Comparison of ENCODE assay signal across 20 cellular contexts in genomic region chr11:44033411-44033850, GRCh38. TPM values are rescaled to one million over a fixed set of nuclear protein-coding genes. Genes with fewer than 3 reads are reported as not detected.
DNase-seq lines count a peak whose midpoint lies in the region; ATAC-seq and TF ChIP-seq lines count a peak whose summit lies in the region.
"Had no signal": no experiment of that assay in that cellular context is flagged by ENCODE, and none has a peak within 500 bp of the region (broad histone marks: within the 10 kb centered on the region; RNA-seq: fewer than 3 reads in every experiment).

No MANE protein-coding gene starts in this region.

- H3K4me1 ChIP-seq in endodermal cell (ENCODE audit: control insufficient read depth, insufficient read depth, low read length) (no peaks in the 10 kb centered on the region), testis (peaks cover 47% of the 10 kb centered on the region)
- H3K4me1 ChIP-seq: Caco-2, foreskin keratinocyte had no signal

- ATAC-seq in effector memory CD8-positive, alpha-beta T cell (replicated peaks), result no peak
- ATAC-seq: activated T-cell treated with anti-CD3 and anti-CD28 coated beads, Interleukin-2, amount 50 U/mL, for 4 hours; foreskin keratinocyte; Panc1 had no signal

- WGBS in endodermal cell (ENCODE audit: insufficient coverage in 1 of 2, insufficient read length in 1 of 2), 2 experiments, result 67% methylated on average over 3 of the region's 3 CpGs; no CpG with 5 or more reads in 1 of the 2 experiments
- 49 to 61% methylated on average over 3 of the region's 3 CpGs for WGBS in testis, 2 donors

- H3K9ac ChIP-seq in endodermal cell (ENCODE audit: extremely low read depth, low read length, poor library complexity, severe bottlenecking), result no peak overlapping the region

- H3K27me3 Mint-ChIP-seq in endodermal cell (ENCODE audit: insufficient read depth), result peaks cover 2% of the 10 kb centered on the region
- H3K27me3 Mint-ChIP-seq in effector memory CD8-positive, alpha-beta T cell, result peaks cover 48 to 62% of the 10 kb centered on the region in 2 donors
- H3K27me3 Mint-ChIP-seq in activated naive CD4-positive, alpha-beta T cell treated with anti-CD3 and anti-CD28 coated beads for 36 hours (ENCODE audit: low read depth), result peaks cover 19% of the 10 kb centered on the region

- H3K27ac ChIP-seq in endodermal cell (ENCODE audit: low read depth, low read length), result peak overlapping the region; percentile 43
- H3K27ac ChIP-seq in testis, result peak overlapping the region; percentile 12 to 94
- H3K27ac ChIP-seq: foreskin keratinocyte had no signal

- intact Hi-C loops in testis (cut with DNase I; ENCODE audit: low total_unique reads), result loop anchor here (5.0 to 10.0 kb wide), 2 partner anchors 46 to 89 kb away; partner anchors contain the start of gene C11orf96
- intact Hi-C loops in activated naive CD4-positive, alpha-beta T cell treated with anti-CD3 and anti-CD28 coated beads for 36 hours (cut with micrococcal nuclease), result no loop called here

- H3K4me3 Mint-ChIP-seq in endodermal cell, result no peak overlapping the region
- H3K4me3 Mint-ChIP-seq in effector memory CD8-positive, alpha-beta T cell, result no peak overlapping the region
- H3K4me3 Mint-ChIP-seq in activated naive CD4-positive, alpha-beta T cell treated with anti-CD3 and anti-CD28 coated beads for 36 hours, result no peak overlapping the region
- H3K4me3 Mint-ChIP-seq: activated naive CD8-positive, alpha-beta T cell treated with anti-CD3 and anti-CD28 coated beads for 36 hours; activated T-cell treated with anti-CD3 and anti-CD28 coated beads, Interleukin-2, amount 50 U/mL, for 4 hours; central memory CD8-positive, alpha-beta T cell had no signal

- TF ChIP-seq CTCF in endodermal cell (conservative IDR thresholded peaks at IDR 0.05) (no peak), testis (IDR thresholded peaks at IDR 0.05) (no peak)

- no peaks in the 10 kb centered on the region for H3K9me3 Mint-ChIP-seq in endodermal cell
- no peaks in the 10 kb centered on the region for H3K9me3 Mint-ChIP-seq in effector memory CD8-positive, alpha-beta T cell
- no peaks in the 10 kb centered on the region for H3K9me3 Mint-ChIP-seq in activated naive CD4-positive, alpha-beta T cell treated with anti-CD3 and anti-CD28 coated beads for 36 hours
- H3K9me3 Mint-ChIP-seq: activated naive CD8-positive, alpha-beta T cell treated with anti-CD3 and anti-CD28 coated beads for 36 hours; activated T-cell treated with anti-CD3 and anti-CD28 coated beads, Interleukin-2, amount 50 U/mL, for 4 hours; central memory CD8-positive, alpha-beta T cell had no signal

- no peaks in the 10 kb centered on the region for H3K36me3 ChIP-seq in endodermal cell (ENCODE audit: control insufficient read depth, insufficient read depth, low read length)
- H3K36me3 ChIP-seq in testis (ENCODE audit: low read depth, missing control alignments), result no peaks in the 10 kb centered on the region

- TF ChIP-seq POLR2A in testis (IDR thresholded peaks at IDR 0.05), result no peak

- H3K4me1 Mint-ChIP-seq in endodermal cell, result peaks cover 15% of the 10 kb centered on the region
- H3K4me1 Mint-ChIP-seq in effector memory CD8-positive, alpha-beta T cell (ENCODE audit: low read depth in 2 of 2), result no peaks in the 10 kb centered on the region
- no peaks in the 10 kb centered on the region for H3K4me1 Mint-ChIP-seq in activated naive CD4-positive, alpha-beta T cell treated with anti-CD3 and anti-CD28 coated beads for 36 hours (ENCODE audit: low read depth)
- H3K4me1 Mint-ChIP-seq: activated naive CD8-positive, alpha-beta T cell treated with anti-CD3 and anti-CD28 coated beads for 36 hours; central memory CD8-positive, alpha-beta T cell had no signal

- no peaks in the 10 kb centered on the region for H3K36me3 Mint-ChIP-seq in endodermal cell (ENCODE audit: low read depth)
- no peaks in the 10 kb centered on the region for H3K36me3 Mint-ChIP-seq in effector memory CD8-positive, alpha-beta T cell (ENCODE audit: insufficient read depth)
- no peaks in the 10 kb centered on the region for H3K36me3 Mint-ChIP-seq in activated naive CD4-positive, alpha-beta T cell treated with anti-CD3 and anti-CD28 coated beads for 36 hours (ENCODE audit: low read depth)
- H3K36me3 Mint-ChIP-seq: activated naive CD8-positive, alpha-beta T cell treated with anti-CD3 and anti-CD28 coated beads for 36 hours had no signal

- H3K9me3 ChIP-seq in endodermal cell (ENCODE audit: control insufficient read depth, low read length) (no peaks in the 10 kb centered on the region), testis (no peaks in the 10 kb centered on the region)
- H3K9me3 ChIP-seq: Caco-2 had no signal

- DNase-seq in amygdala (lab: John Stamatoyannopoulos, UW) (peak in 47 of 56 donors; percentile 24 to 81 (median 58)), endodermal cell (no peak), occipital lobe (lab: John Stamatoyannopoulos, UW) (peak; percentile 57), testis (no peak), NCI-H146 treated with DMSO at 0.1 percent for 48 hours (lab: John Stamatoyannopoulos, UW; ENCODE audit: unreplicated experiment) (no peak), NOMO-1 treated with dmso at 0.1 percent for 144 hours (lab: John Stamatoyannopoulos, UW; ENCODE audit: unreplicated experiment) (no peak)
- no peak for DNase-seq in effector memory CD8-positive, alpha-beta T cell
- no peak for DNase-seq in activated naive CD4-positive, alpha-beta T cell treated with anti-CD3 and anti-CD28 coated beads for 36 hours
- DNase-seq: activated CD4-positive, alpha-beta T cell treated with anti-CD3 and anti-CD28 coated beads, Interleukin-2, amount 50 U/mL, for 48 hours; activated naive CD8-positive, alpha-beta T cell treated with anti-CD3 and anti-CD28 coated beads for 36 hours; activated T-cell treated with anti-CD3 and anti-CD28 coated beads, Interleukin-2, amount 50 U/mL, for 4 hours; Caco-2; foreskin keratinocyte; IMR-90; mesendoderm; MV-4-11; NCI-H748 treated with DMSO at 0.1 percent for 48 hours had no signal

- H3K27me3 ChIP-seq in endodermal cell (ENCODE audit: control insufficient read depth, insufficient read depth, low read length, poor library complexity, severe bottlenecking) (no peaks in the 10 kb centered on the region), testis (no peaks in the 10 kb centered on the region)

- H3K27ac Mint-ChIP-seq in endodermal cell, result no peak overlapping the region
- no peak overlapping the region for H3K27ac Mint-ChIP-seq in effector memory CD8-positive, alpha-beta T cell
- H3K27ac Mint-ChIP-seq in activated naive CD4-positive, alpha-beta T cell treated with anti-CD3 and anti-CD28 coated beads for 36 hours, result no peak overlapping the region
- H3K27ac Mint-ChIP-seq: activated naive CD8-positive, alpha-beta T cell treated with anti-CD3 and anti-CD28 coated beads for 36 hours had no signal

- CTCF ChIA-PET in activated naive CD4-positive, alpha-beta T cell treated with anti-CD3 and anti-CD28 coated beads for 36 hours (lab: Charles Lee), result no interaction called here

- H3K4me3 ChIP-seq in endodermal cell (ENCODE audit: low read length) (no peak overlapping the region), testis (no peak overlapping the region)

RNA-seq across cellular contexts. Expression of gene ACCSL, which starts 14.3 kb away (rescaled TPM):
- total RNA-seq in endodermal cell (not detected), occipital lobe (not detected), testis (under 1 TPM; 0.25 to 0.79 TPM)
- polyA plus RNA-seq in endodermal cell (2013, experiment 1 of 2), result not detected
- polyA plus RNA-seq in endodermal cell (2013, experiment 2 of 2), result not detected
- polyA plus RNA-seq in testis (ENCODE audit: insufficient read depth, low read depth, low replicate concordance), result 0.67 TPM
- total RNA-seq in activated naive CD4-positive, alpha-beta T cell treated with anti-CD3 and anti-CD28 coated beads for 36 hours, result not detected
- total RNA-seq: activated naive CD8-positive, alpha-beta T cell treated with anti-CD3 and anti-CD28 coated beads for 36 hours; activated T-cell treated with anti-CD3 and anti-CD28 coated beads, Interleukin-2, amount 50 U/mL, for 4 hours; Caco-2; foreskin keratinocyte; IMR-90 had no signal
- polyA plus RNA-seq: foreskin keratinocyte, IMR-90, neural cell had no signal

RNA-seq across cellular contexts. Expression of gene ACCS, which starts 32.6 kb away (rescaled TPM):
- 10 to 100 TPM; 10.6 to 16.6 TPM for total RNA-seq in endodermal cell
- polyA plus RNA-seq in endodermal cell (2013, experiment 1 of 2), result 5.1 TPM
- 5.1 TPM for polyA plus RNA-seq in endodermal cell (2013, experiment 2 of 2)
- total RNA-seq in occipital lobe, result 7.6 TPM
- total RNA-seq in testis, result 10 to 100 TPM; 63.0 to 65.4 TPM
- 33.4 TPM for polyA plus RNA-seq in testis (ENCODE audit: insufficient read depth, low read depth, low replicate concordance)
- total RNA-seq in activated naive CD4-positive, alpha-beta T cell treated with anti-CD3 and anti-CD28 coated beads for 36 hours, result 10 to 100 TPM; 16.2 to 16.6 TPM
- polyA plus RNA-seq: neural cell had no signal

Comparison
In these comparisons a context has a peak if more than half of its experiments do, and no peak if none do; other contexts are left out.
1. DNase-seq: peak in amygdala (47 of 56) and occipital lobe (single experiment); none in endodermal cell (single experiment), testis (single experiment), NCI-H146 treated with DMSO at 0.1 percent for 48 hours (single experiment), NOMO-1 treated with dmso at 0.1 percent for 144 hours (single experiment), effector memory CD8-positive, alpha-beta T cell (0 of 3) and activated naive CD4-positive, alpha-beta T cell treated with anti-CD3 and anti-CD28 coated beads for 36 hours (single experiment).